In the genomic region with DNA sequence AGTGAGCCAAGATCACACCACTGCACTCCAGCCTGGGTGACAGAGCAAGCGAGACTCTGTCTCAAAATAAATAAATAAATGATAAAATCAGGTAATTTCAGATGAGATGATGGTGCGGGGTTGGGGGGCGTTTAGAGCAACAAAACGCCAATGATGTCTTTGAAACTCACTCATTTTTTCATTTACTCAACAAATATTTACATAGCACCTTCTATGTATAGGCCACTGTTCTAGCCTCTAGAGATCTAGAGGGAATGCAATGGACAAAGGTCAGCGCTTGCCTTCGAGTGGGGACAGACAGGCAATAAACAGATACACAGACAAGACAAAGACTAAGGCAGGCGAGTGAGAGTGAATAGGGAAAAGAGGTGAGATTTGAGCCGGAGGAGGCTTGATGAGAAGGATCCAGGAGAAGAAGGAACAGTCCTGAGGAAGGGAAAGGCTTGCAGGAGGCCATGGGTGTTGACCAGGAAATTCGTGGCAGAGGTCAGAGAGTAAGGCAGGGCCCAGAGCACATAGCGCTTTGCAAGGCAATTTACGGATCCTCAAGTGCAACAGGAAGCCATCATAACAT, we compare ENCODE assay signal across 26 cellular contexts. TPM values are rescaled to one million over a fixed set of nuclear protein-coding genes. Genes with fewer than 3 reads are reported as not detected.
A peak's percentile ranks its signal among the peaks of the same experiment; 100 is the strongest.
DNase-seq lines count a peak whose midpoint lies in the region; ATAC-seq, FAIRE-seq and TF ChIP-seq lines count a peak whose summit lies in the region.
"Had no signal": no experiment of that assay in that cellular context is flagged by ENCODE, and none has a peak within 500 bp of the region (broad histone marks: within the 10 kb centered on the region; RNA-seq: fewer than 3 reads in every experiment).

No MANE protein-coding gene starts in this region.

- no peaks in the 10 kb centered on the region for H3K4me1 ChIP-seq in CD4-positive, CD25-positive, alpha-beta regulatory T cell (ENCODE audit: control insufficient read depth, insufficient read depth, low read length, poor library complexity, severe bottlenecking)
- no peaks in the 10 kb centered on the region for H3K4me1 ChIP-seq in kidney (ENCODE audit: control insufficient read depth in 1 of 2, insufficient read depth in 1 of 2, low read depth in 1 of 2, low read length in 2 of 2)
- no peaks in the 10 kb centered on the region for H3K4me1 ChIP-seq in mesendoderm (ENCODE audit: control insufficient read depth, low read depth, low read length)
- H3K4me1 ChIP-seq: BLaER1 treated with 17β-estradiol and CSF1 and Interleukin-3, amounts not matched to agents 10 nM and 100 nM had no signal

- H3K23ac ChIP-seq in mesendoderm (ENCODE audit: low read length), result no peak overlapping the region

- CTCF ChIA-PET in RWPE1 (lab: Yijun Ruan, JAX), result no interaction called here

- H3K36me3 ChIP-seq in CD4-positive, CD25-positive, alpha-beta regulatory T cell (ENCODE audit: control insufficient read depth, insufficient read depth, low read length), result no peaks in the 10 kb centered on the region
- no peaks in the 10 kb centered on the region for H3K36me3 ChIP-seq in kidney (ENCODE audit: control insufficient read depth in 1 of 2, insufficient read depth in 2 of 2, low read length in 2 of 2)
- H3K36me3 ChIP-seq in mesendoderm (ENCODE audit: control insufficient read depth, insufficient read depth, low read length), result no peaks in the 10 kb centered on the region
- H3K36me3 ChIP-seq: BLaER1 treated with 17β-estradiol and CSF1 and Interleukin-3, amounts not matched to agents 10 nM and 100 nM had no signal

- no peak overlapping the region for H3K56ac ChIP-seq in mesendoderm (ENCODE audit: low read length)

- H2BK120ac ChIP-seq in mesendoderm (ENCODE audit: low read depth, low read length), result no peak overlapping the region

- H3K79me2 ChIP-seq in mesendoderm (ENCODE audit: control insufficient read depth, insufficient read depth, low read length), result no peaks in the 10 kb centered on the region

- no peaks in the 10 kb centered on the region for H3K27me3 ChIP-seq in CD4-positive, CD25-positive, alpha-beta regulatory T cell (ENCODE audit: control insufficient read depth, insufficient read depth, low read length)
- H3K27me3 ChIP-seq in mesendoderm (ENCODE audit: insufficient read depth, low read length, poor library complexity), result no peaks in the 10 kb centered on the region
- H3K27me3 ChIP-seq: BLaER1 treated with 17β-estradiol and CSF1 and Interleukin-3, amounts not matched to agents 10 nM and 100 nM had no signal

- H3K36me3 Mint-ChIP-seq in CD4-positive, CD25-positive, alpha-beta regulatory T cell, result no peaks in the 10 kb centered on the region
- no peaks in the 10 kb centered on the region for H3K36me3 Mint-ChIP-seq in progenitor cell of endocrine pancreas (ENCODE audit: insufficient read depth)
- H3K36me3 Mint-ChIP-seq: CD8-positive, alpha-beta T cell had no signal

- no peak overlapping the region for H2BK15ac ChIP-seq in mesendoderm (replicated peaks; ENCODE audit: low read depth)

- no peaks in the 10 kb centered on the region for H3K4me1 Mint-ChIP-seq in CD4-positive, CD25-positive, alpha-beta regulatory T cell
- H3K4me1 Mint-ChIP-seq in progenitor cell of endocrine pancreas (ENCODE audit: low read depth), result peaks cover 6% of the 10 kb centered on the region

- no peak overlapping the region for H3K4me3 Mint-ChIP-seq in CD4-positive, CD25-positive, alpha-beta regulatory T cell
- no peak overlapping the region for H3K4me3 Mint-ChIP-seq in progenitor cell of endocrine pancreas (ENCODE audit: low read depth)
- H3K4me3 Mint-ChIP-seq: CD8-positive, alpha-beta T cell had no signal

- DNase-seq in CD4-positive, CD25-positive, alpha-beta regulatory T cell, result no peak
- DNase-seq in HuH-7 (ENCODE audit: low spot score) (peak; percentile 89), RWPE1 (ENCODE audit: low spot score) (no peak), progenitor cell of endocrine pancreas (ENCODE audit: low spot score, unreplicated experiment) (no peak), AML-193 (lab: John Stamatoyannopoulos, UW) (no peak), kidney (no peak), mesendoderm (no peak)
- DNase-seq: ACHN; CD8-positive, alpha-beta T cell; DMS79; MM.1S; NCI-H1048; NCI-H1436; NCI-H2029; NCI-H2227 treated with DMSO at 0.1 percent for 48 hours; NCI-H510A; OCI-M1; Right ventricle myocardium superior had no signal

- peaks cover 14% of the 10 kb centered on the region for H3K27me3 Mint-ChIP-seq in CD4-positive, CD25-positive, alpha-beta regulatory T cell
- H3K27me3 Mint-ChIP-seq in progenitor cell of endocrine pancreas, result peaks cover 23% of the 10 kb centered on the region

- H3K4ac ChIP-seq in mesendoderm (ENCODE audit: low read depth, low read length), result no peak overlapping the region

- no peak overlapping the region for H3K9ac ChIP-seq in kidney (ENCODE audit: low read length in 2 of 2)
- no peak overlapping the region for H3K9ac ChIP-seq in mesendoderm (ENCODE audit: low read length)
- H3K9ac ChIP-seq: BLaER1 treated with 17β-estradiol and CSF1 and Interleukin-3, amounts not matched to agents 10 nM and 100 nM had no signal

- no peak for FAIRE-seq in kidney (lab: Jason Lieb, UNC)
- FAIRE-seq: D721Med, K562, RCC 7860 had no signal

- H3K9me3 Mint-ChIP-seq in CD4-positive, CD25-positive, alpha-beta regulatory T cell, result no peaks in the 10 kb centered on the region
- H3K9me3 Mint-ChIP-seq in progenitor cell of endocrine pancreas (ENCODE audit: low read depth), result no peaks in the 10 kb centered on the region
- H3K9me3 Mint-ChIP-seq: CD8-positive, alpha-beta T cell had no signal

- no peak overlapping the region for H3K4me2 ChIP-seq in mesendoderm (ENCODE audit: low read length)
- H3K4me2 ChIP-seq: BLaER1 treated with 17β-estradiol and CSF1 and Interleukin-3, amounts not matched to agents 10 nM and 100 nM had no signal

- H3K18ac ChIP-seq in mesendoderm (ENCODE audit: low read length), result no peak overlapping the region

- H3K27ac ChIP-seq in CD4-positive, CD25-positive, alpha-beta regulatory T cell (ENCODE audit: insufficient read depth, low read length, poor library complexity, severe bottlenecking), result no peak overlapping the region
- H3K27ac ChIP-seq in RWPE1, result peak overlapping the region; percentile 35
- no peak overlapping the region for H3K27ac ChIP-seq in kidney (ENCODE audit: low read depth in 2 of 2, low read length in 2 of 2)
- H3K27ac ChIP-seq in mesendoderm (ENCODE audit: low read depth, low read length), result no peak overlapping the region
- H3K27ac ChIP-seq: BLaER1 treated with 17β-estradiol and CSF1 and Interleukin-3, amounts not matched to agents 10 nM and 100 nM had no signal

- H3K4me3 ChIP-seq in CD4-positive, CD25-positive, alpha-beta regulatory T cell (ENCODE audit: low read depth, low read length), result no peak overlapping the region
- H3K4me3 ChIP-seq in kidney (ENCODE audit: low read length in 2 of 2), result no peak overlapping the region
- H3K4me3 ChIP-seq in mesendoderm (ENCODE audit: low read length), result no peak overlapping the region
- H3K4me3 ChIP-seq: BLaER1 treated with 17β-estradiol and CSF1 and Interleukin-3, amounts not matched to agents 10 nM and 100 nM; K562 had no signal

- no peaks in the 10 kb centered on the region for H3K79me1 ChIP-seq in mesendoderm (ENCODE audit: low read length)

- peak overlapping the region in 2 of 3 donors; percentile 30 to 67 for H3K27ac Mint-ChIP-seq in CD4-positive, CD25-positive, alpha-beta regulatory T cell
- peak overlapping the region; percentile 18 for H3K27ac Mint-ChIP-seq in progenitor cell of endocrine pancreas
- H3K27ac Mint-ChIP-seq: CD8-positive, alpha-beta T cell had no signal

- POLR2A ChIA-PET in RWPE1 (lab: Yijun Ruan, JAX; ENCODE audit: low non-redundant PET), result no interaction called here

- TF ChIP-seq CTCF in RWPE1 (conservative IDR thresholded peaks at IDR 0.05; ENCODE audit: low read depth) (no peak), progenitor cell of endocrine pancreas (IDR thresholded peaks at IDR 0.05; ENCODE audit: unreplicated experiment) (no peak), kidney (IDR thresholded peaks at IDR 0.05; ENCODE audit: borderline replicate concordance, extremely low read depth, insufficient read depth) (no peak)

- H3K9me3 ChIP-seq in CD4-positive, CD25-positive, alpha-beta regulatory T cell (ENCODE audit: control insufficient read depth in 2 of 2, low read length in 2 of 2), result no peaks in the 10 kb centered on the region
- H3K9me3 ChIP-seq in kidney (ENCODE audit: control insufficient read depth in 1 of 2, low read length in 2 of 2), result no peaks in the 10 kb centered on the region
- H3K9me3 ChIP-seq: BLaER1 treated with 17β-estradiol and CSF1 and Interleukin-3, amounts not matched to agents 10 nM and 100 nM had no signal

- no peak overlapping the region for H2AK5ac ChIP-seq in mesendoderm (ENCODE audit: low read length)

- H4K5ac ChIP-seq in mesendoderm (ENCODE audit: low read length), result no peak overlapping the region

- no CpG with 5 or more reads among the region's 11 CpGs for WGBS in mesendoderm (ENCODE audit: extremely low coverage, insufficient coverage, low lambda C conversion rate)

- ATAC-seq in CD4-positive, CD25-positive, alpha-beta regulatory T cell (ENCODE audit: low read depth in 2 of 2), result no peak
- ATAC-seq in HG03159 (IDR thresholded peaks at IDR 0.05; ENCODE audit: unreplicated experiment), result no peak
- ATAC-seq: CD8-positive, alpha-beta T cell; K562 had no signal

- no peak overlapping the region for H2BK5ac ChIP-seq in mesendoderm (ENCODE audit: low read length)

- intact Hi-C loops in kidney (cut with DNase I), result no loop called here

- H4K8ac ChIP-seq in mesendoderm (ENCODE audit: low read depth, low read length), result no peak overlapping the region

RNA-seq across cellular contexts. Expression of a gene that starts 14.1 kb away (rescaled TPM):
- not detected for total RNA-seq in CD4-positive, CD25-positive, alpha-beta regulatory T cell
- polyA plus RNA-seq in CD4-positive, CD25-positive, alpha-beta regulatory T cell, result under 1 TPM in 1 of 4 donors, not detected in 3; 0.14 TPM
- total RNA-seq in progenitor cell of endocrine pancreas (0.75 and 1.0 TPM in 2 replicates), kidney (1.4 TPM)
- polyA plus RNA-seq in kidney (ENCODE audit: insufficient read depth, low read depth, low replicate concordance), result 0.75 TPM
- polyA plus RNA-seq in mesendoderm (2013, experiment 1 of 2), result 0.52 TPM
- polyA plus RNA-seq in mesendoderm (2013, experiment 2 of 2), result 0.55 TPM
- total RNA-seq: CD8-positive, alpha-beta T cell; K562; LHCN-M2 had no signal
- polyA plus RNA-seq: K562 had no signal

RNA-seq across cellular contexts. Expression of a gene that starts 17.7 kb away (rescaled TPM):
- not detected for total RNA-seq in CD4-positive, CD25-positive, alpha-beta regulatory T cell
- polyA plus RNA-seq in CD4-positive, CD25-positive, alpha-beta regulatory T cell, result not detected
- not detected in 2 replicates for total RNA-seq in progenitor cell of endocrine pancreas
- 46.3 TPM for total RNA-seq in kidney
- polyA plus RNA-seq in kidney (ENCODE audit: insufficient read depth, low read depth, low replicate concordance), result 61.5 TPM
- polyA plus RNA-seq in mesendoderm (2013, experiment 1 of 2), result not detected
- 0.03 TPM for polyA plus RNA-seq in mesendoderm (2013, experiment 2 of 2)
- total RNA-seq: CD8-positive, alpha-beta T cell; H4; K562; LHCN-M2; Right ventricle myocardium superior; SK-MEL-5 had no signal
- polyA plus RNA-seq: K562 had no signal

Comparison
In these comparisons a context has a peak if more than half of its experiments do, and no peak if none do; other contexts are left out.
1. RNA of a gene that starts 17.7 kb away (total RNA-seq): 46.3 TPM in kidney (single experiment); not detected in CD4-positive, CD25-positive, alpha-beta regulatory T cell (single experiment) and not detected in progenitor cell of endocrine pancreas; every median in the first group is over 10 times any median in the second.